13 cellular contexts compared by ENCODE assay signal in genomic region chr1:231636157-231636556, GRCh38. TPM values are rescaled to one million over a fixed set of nuclear protein-coding genes. Genes with fewer than 3 reads are reported as not detected.
A peak's percentile ranks its signal among the peaks of the same experiment; 100 is the strongest.
DNase-seq lines count a peak whose midpoint lies in the region; ATAC-seq, FAIRE-seq and TF ChIP-seq lines count a peak whose summit lies in the region.
"Had no signal": no experiment of that assay in that cellular context is flagged by ENCODE, and none has a peak within 500 bp of the region (broad histone marks: within the 10 kb centered on the region; RNA-seq: fewer than 3 reads in every experiment).

No MANE protein-coding gene starts in this region.

- POLR2A ChIA-PET in endothelial cell of umbilical vein (lab: Charles Lee) = no interaction called here

- H3K9me3 ChIP-seq in endothelial cell of umbilical vein (replicated peaks; ENCODE audit: control insufficient read depth, insufficient read depth, low read length) = no peaks in the 10 kb centered on the region
- H3K9me3 ChIP-seq: ascending aorta had no signal

- peak; percentile 91 for FAIRE-seq in D721Med (lab: Jason Lieb, UNC)
- peak; percentile 37 for FAIRE-seq in RCC 7860 (lab: Jason Lieb, UNC)
- FAIRE-seq in endothelial cell of umbilical vein (lab: Jason Lieb, UNC) = no peak
- FAIRE-seq: GM18507 had no signal

- DNase-seq in D721Med (ENCODE audit: insufficient read length, low spot score) (no peak), RCC 7860 (ENCODE audit: low spot score) (peak; percentile 36), endothelial cell of umbilical vein (ENCODE audit: low read depth, low spot score) (peak; percentile 38), midbrain (lab: John Stamatoyannopoulos, UW) (peak; percentile 46), NCI-H2081 treated with DMSO at 0.1 percent for 48 hours (lab: John Stamatoyannopoulos, UW) (no peak), NCI-H187 treated with DMSO at 0.1 percent for 48 hours (lab: John Stamatoyannopoulos, UW) (no peak), KG1 (lab: John Stamatoyannopoulos, UW) (no peak)
- DNase-seq: NCI-H1930 had no signal

- no peaks in the 10 kb centered on the region for H4K20me1 ChIP-seq in endothelial cell of umbilical vein (replicated peaks; ENCODE audit: control insufficient read depth, extremely low read depth, insufficient read depth, low read length)

- H2AFZ ChIP-seq in endothelial cell of umbilical vein (ENCODE audit: low read depth, low read length) = no peak overlapping the region
- H2AFZ ChIP-seq: GM23338 had no signal

- TF ChIP-seq POLR2A in endothelial cell of umbilical vein (IDR thresholded peaks at IDR 0.05; ENCODE audit: low read depth, low read length) = no peak

- intact Hi-C loops in endothelial cell of umbilical vein (cut with micrococcal nuclease) = no loop called here

- TF ChIP-seq CTCF in D721Med (IDR thresholded peaks at IDR 0.05; ENCODE audit: insufficient read depth, missing control alignments) (no peak), endothelial cell of umbilical vein (IDR thresholded peaks at IDR 0.05; ENCODE audit: extremely low read depth in 1 of 2, insufficient read depth in 1 of 2, low read depth in 1 of 2, low read length in 2 of 2) (no peak)

- dilution Hi-C loops in endothelial cell of umbilical vein (cut with MboI; ENCODE audit: extremely low pct_ligation_motif_present, low sequenced_read_pairs) = no loop called here

- H3K4me1 ChIP-seq in endothelial cell of umbilical vein (ENCODE audit: control insufficient read depth, extremely low read depth, insufficient read depth, low read length) = no peaks in the 10 kb centered on the region
- H3K4me1 ChIP-seq: ascending aorta had no signal

- H3K4me3 ChIP-seq in endothelial cell of umbilical vein (replicated peaks in 1 of 3; ENCODE audit: insufficient read depth in 1 of 3, low read depth in 1 of 3, low read length in 3 of 3) = no peak overlapping the region
- H3K4me3 ChIP-seq: ascending aorta, GM23338, SK-N-MC had no signal

- H3K9ac ChIP-seq in endothelial cell of umbilical vein (replicated peaks; ENCODE audit: extremely low read depth, insufficient read depth, low read length) = no peak overlapping the region

- H3K36me3 ChIP-seq in endothelial cell of umbilical vein (ENCODE audit: control insufficient read depth in 2 of 2, extremely low read depth in 1 of 2, insufficient read depth in 2 of 2, low read length in 2 of 2) = no peaks in the 10 kb centered on the region
- H3K36me3 ChIP-seq: ascending aorta had no signal

- H3K4me2 ChIP-seq in endothelial cell of umbilical vein (ENCODE audit: insufficient read depth, low read length) = no peak overlapping the region
- H3K4me2 ChIP-seq: GM23338 had no signal

- no peaks in the 10 kb centered on the region for H3K27me3 ChIP-seq in endothelial cell of umbilical vein (ENCODE audit: control insufficient read depth in 2 of 2, insufficient read depth in 2 of 2, low read length in 2 of 2)
- H3K27me3 ChIP-seq: ascending aorta had no signal

- CTCF ChIA-PET in endothelial cell of umbilical vein (lab: Charles Lee) = no interaction called here

- H3K79me2 ChIP-seq in endothelial cell of umbilical vein (ENCODE audit: control insufficient read depth, insufficient read depth, low read length) = no peaks in the 10 kb centered on the region

- no peak for ATAC-seq in HG03159 (IDR thresholded peaks at IDR 0.05; ENCODE audit: unreplicated experiment)
- ATAC-seq: GM23338 had no signal

- H3K27ac ChIP-seq in endothelial cell of umbilical vein (ENCODE audit: insufficient read depth, low read depth, low read length) = no peak overlapping the region
- H3K27ac ChIP-seq: ascending aorta, SK-N-MC had no signal

- no TSS peak for BruUV-seq in endothelial cell of umbilical vein (replicated peaks; lab: Mats Ljungman, UMichigan)

- no peaks in the 10 kb centered on the region for H3K9me1 ChIP-seq in endothelial cell of umbilical vein (replicated peaks; ENCODE audit: control insufficient read depth, extremely low read depth, insufficient read depth, low read length)

TF ChIP-seq in endothelial cell of umbilical vein, 7 proteins besides CTCF, POLR2A, EP300 and RAD21:
- TF ChIP-seq POLR2AphosphoS5 (IDR thresholded peaks at IDR 0.05; ENCODE audit: insufficient read depth, low read depth, low read length) (no peak), JUN (IDR thresholded peaks at IDR 0.05; ENCODE audit: borderline replicate concordance, insufficient read depth, insufficient read length, low read depth) (peak; percentile 55), FOS (IDR thresholded peaks at IDR 0.05; ENCODE audit: borderline replicate concordance, insufficient read depth, low read length) (peak; percentile 56), EZH2 (IDR thresholded peaks at IDR 0.05; ENCODE audit: borderline replicate concordance, low read depth, low read length, severe bottlenecking) (no peak), MYC (IDR thresholded peaks at IDR 0.05; ENCODE audit: low read depth, low read length) (no peak), GATA2 (IDR thresholded peaks at IDR 0.05; ENCODE audit: insufficient read depth, insufficient read length, low read depth, low read length) (no peak), MAX (IDR thresholded peaks at IDR 0.05; ENCODE audit: insufficient read depth, insufficient read length) (no peak)

RNA-seq across cellular contexts. Expression of gene DISC1, which starts 9.6 kb away (rescaled TPM):
- 12.8 and 14.7 TPM in 2 replicates for total RNA-seq in endothelial cell of umbilical vein
- polyA plus RNA-seq in endothelial cell of umbilical vein = 3.1 and 3.3 TPM in 2 replicates
- 3.1 TPM in 2 replicates for polyA plus RNA-seq in endothelial cell of umbilical vein (2011; cell fraction: cytosol; rRNA removed)
- polyA plus RNA-seq in endothelial cell of umbilical vein (2011; cell fraction: nucleus; rRNA removed) = 10.4 and 11.1 TPM in 2 replicates
- 2.6 and 2.7 TPM in 2 replicates for polyA plus RNA-seq in endothelial cell of umbilical vein (2012)
- 17.3 and 23.6 TPM in 2 replicates for polyA minus RNA-seq in endothelial cell of umbilical vein
- polyA minus RNA-seq in endothelial cell of umbilical vein (2011; cell fraction: cytosol; rRNA and poly(A)+ RNA removed) = not detected
- polyA minus RNA-seq in endothelial cell of umbilical vein (2011; cell fraction: nucleus; rRNA and poly(A)+ RNA removed) = 63.5 and 66.6 TPM in 2 replicates

Comparison
In these comparisons a context has a peak if more than half of its experiments do, and no peak if none do; other contexts are left out.
1. DNase-seq: peak in RCC 7860 (single experiment), endothelial cell of umbilical vein (single experiment) and midbrain (single experiment); none in D721Med (single experiment), NCI-H2081 treated with DMSO at 0.1 percent for 48 hours (single experiment), NCI-H187 treated with DMSO at 0.1 percent for 48 hours (single experiment) and KG1 (single experiment).